In the genomic region with DNA sequence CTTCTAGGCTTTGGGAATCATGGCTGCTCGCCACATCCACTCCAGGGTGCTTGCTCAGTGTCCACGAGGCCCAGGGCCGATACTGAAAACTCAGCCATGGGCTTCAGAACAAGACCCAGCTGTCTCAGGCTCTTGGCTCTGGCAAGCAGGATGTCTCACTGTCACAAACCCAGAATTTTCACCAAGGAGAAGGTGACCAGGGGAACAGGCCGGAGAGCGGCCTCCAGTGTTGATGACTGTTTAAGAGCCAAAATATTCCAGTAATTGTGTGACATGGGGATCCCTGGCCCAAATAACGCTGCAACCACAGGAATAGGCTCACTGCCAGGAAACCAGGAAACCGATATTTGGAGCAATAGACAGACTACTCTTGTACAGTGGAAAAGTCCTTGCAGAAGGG, we compare ENCODE assay signal across 18 cellular contexts. TPM values are rescaled to one million over a fixed set of nuclear protein-coding genes. Genes with fewer than 3 reads are reported as not detected.
DNase-seq lines count a peak whose midpoint lies in the region; ATAC-seq and TF ChIP-seq lines count a peak whose summit lies in the region.
"Had no signal": no experiment of that assay in that cellular context is flagged by ENCODE, and none has a peak within 500 bp of the region (broad histone marks: within the 10 kb centered on the region; RNA-seq: fewer than 3 reads in every experiment).

No MANE protein-coding gene starts in this region.

- H3K36me3 ChIP-seq in GM23248 (ENCODE audit: low read depth): no peaks in the 10 kb centered on the region
- no peaks in the 10 kb centered on the region for H3K36me3 ChIP-seq in esophagus squamous epithelium
- H3K36me3 ChIP-seq in psoas muscle (ENCODE audit: insufficient read depth in 1 of 2, low read depth in 1 of 2): no peaks in the 10 kb centered on the region

- TF ChIP-seq CTCF in esophagus squamous epithelium (IDR thresholded peaks at IDR 0.05) (no peak), psoas muscle (IDR thresholded peaks at IDR 0.05) (no peak)

- H3K4me2 ChIP-seq in GM23248 (ENCODE audit: unreplicated experiment): no peak overlapping the region

- no peaks in the 10 kb centered on the region for H3F3A ChIP-seq in GM23248 (ENCODE audit: insufficient read depth)

- in situ Hi-C loops in GM23248 (cut with MboI): no loop called here

- intact Hi-C loops in esophagus squamous epithelium (cut with DNase I) (no loop called here), psoas muscle (cut with DNase I) (no loop called here)

- no peak overlapping the region for H3K9ac ChIP-seq in GM23248

- TF ChIP-seq POLR2A in esophagus squamous epithelium (IDR thresholded peaks at IDR 0.05): no peak

- no peaks in the 10 kb centered on the region for H3K9me2 ChIP-seq in GM23248 (ENCODE audit: insufficient read depth)

- no peaks in the 10 kb centered on the region; the same call in 1 of the 2 replicates for H3K4me1 ChIP-seq in GM23248 (ENCODE audit: insufficient read depth)
- H3K4me1 ChIP-seq in esophagus squamous epithelium: peaks cover 0 to 12% (median 0%) of the 10 kb centered on the region in 3 donors
- no peaks in the 10 kb centered on the region for H3K4me1 ChIP-seq in psoas muscle

- no peak overlapping the region for H2AFZ ChIP-seq in GM23248

- H3K27ac ChIP-seq in GM23248 (no peak overlapping the region), esophagus squamous epithelium (peak overlapping the region in 3 of 4 donors; percentile 25 to 54 (median 34)), psoas muscle (peak overlapping the region; percentile 30)
- H3K27ac ChIP-seq: C4-2B, HL-60 had no signal

- H3K9me3 ChIP-seq in GM23248 (ENCODE audit: low read depth) (no peaks in the 10 kb centered on the region), esophagus squamous epithelium (no peaks in the 10 kb centered on the region), psoas muscle (no peaks in the 10 kb centered on the region)

- WGBS in GM23248 (ENCODE audit: low coverage in 1 of 2, low lambda C conversion rate in 2 of 2, missing lambda C conversion rate in 2 of 2), 2 experiments: 24 to 34% methylated on average over 7 of the region's 7 CpGs
- WGBS in esophagus squamous epithelium, 2 donors: 33 to 92% methylated on average over 2 to 4 of the region's 7 CpGs
- 30 to 45% (median 39%) methylated on average over 7 of the region's 7 CpGs for WGBS in psoas muscle, 3 donors

- ATAC-seq in left lobe of liver (peak; percentile 4), psoas muscle (peak in 2 of 4 donors; percentile 10 to 51), GM21515 (IDR thresholded peaks at IDR 0.05; ENCODE audit: unreplicated experiment) (no peak), HG02840 (IDR thresholded peaks at IDR 0.05; ENCODE audit: low FRiP score, unreplicated experiment) (no peak)
- no peak for ATAC-seq in activated CD4-positive, CD25-positive, alpha-beta regulatory T cell treated with anti-CD3 and anti-CD28 coated beads, Interleukin-2, amount 50 U/mL, for 24 hours
- ATAC-seq: naive thymus-derived CD8-positive, alpha-beta T cell had no signal

- peak; percentile 7 for DNase-seq in GM23248
- DNase-seq in esophagus squamous epithelium (lab: John Stamatoyannopoulos, UW): no peak
- DNase-seq in left lobe of liver (ENCODE audit: low spot score): peak; percentile 60
- no peak for DNase-seq in psoas muscle
- DNase-seq in central memory CD4-positive, alpha-beta T cell: no peak
- DNase-seq: activated CD4-positive, alpha-beta T cell treated with anti-CD3 and anti-CD28 coated beads, Interleukin-2, amount 10 ng/mL, durations not matched to agents 24 days and 14 days; activated naive CD8-positive, alpha-beta T cell treated with anti-CD3 and anti-CD28 coated beads, Interleukin-2, amount 10 ng/mL, durations not matched to agents 7 days and 5 days; cortex of kidney; retina; T1000; trophoblast cell had no signal

- no peaks in the 10 kb centered on the region for H4K20me1 ChIP-seq in GM23248 (ENCODE audit: insufficient read depth)

- H3K27me3 ChIP-seq in GM23248 (replicated peaks; ENCODE audit: insufficient read depth): 0 out of 2 replicates have a peak, but pooled peaks cover 8% of the 10 kb centered on the region
- H3K27me3 ChIP-seq in esophagus squamous epithelium: no peaks in the 10 kb centered on the region
- H3K27me3 ChIP-seq in psoas muscle (ENCODE audit: insufficient read depth in 3 of 3, low read length in 2 of 3): peaks cover 0 to 1% (median 0%) of the 10 kb centered on the region in 3 donors

- H3K4me3 ChIP-seq in GM23248 (no peak overlapping the region), esophagus squamous epithelium (no peak overlapping the region), psoas muscle (no peak overlapping the region)

- H3K79me2 ChIP-seq in GM23248 (ENCODE audit: insufficient read depth): no peaks in the 10 kb centered on the region

RNA-seq across cellular contexts. Expression of gene SERPINA5, which starts 9.8 kb away (rescaled TPM):
- total RNA-seq in GM23248 (2014; rRNA removed; shearing (Covaris generic)): not detected in 2 replicates
- polyA plus RNA-seq in GM23248 (2016; fragmentation: Nextera tagmentation; extraction: Ambion mirVana): not detected in 2 replicates
- total RNA-seq in esophagus squamous epithelium: under 1 TPM in 3 of 4 donors, not detected in 1; 0.12 to 0.38 (median 0.35) TPM
- 216 TPM for total RNA-seq in left lobe of liver
- total RNA-seq in psoas muscle: 10 to 100 TPM in 3 of 4 donors, 1 to 10 TPM in 1; 7.2 to 59.7 (median 24.9) TPM
- polyA plus RNA-seq in psoas muscle: 100 to 1,000 TPM in 1 of 3 donors, 1 to 10 TPM in 2; 2.6 to 107 (median 4.2) TPM
- total RNA-seq: activated CD4-positive, alpha-beta T cell treated with anti-CD3 and anti-CD28 coated beads, Interleukin-2, amount 10 ng/mL, durations not matched to agents 24 days and 14 days; activated naive CD8-positive, alpha-beta T cell treated with anti-CD3 and anti-CD28 coated beads, Interleukin-2, amount 10 ng/mL, durations not matched to agents 7 days and 5 days; naive thymus-derived CD8-positive, alpha-beta T cell had no signal
- polyA plus RNA-seq: naive thymus-derived CD8-positive, alpha-beta T cell had no signal

RNA-seq across cellular contexts. Expression of gene SERPINA4, which starts 10.2 kb away (rescaled TPM):
- not detected in 2 replicates for total RNA-seq in GM23248 (2014; rRNA removed; shearing (Covaris generic))
- polyA plus RNA-seq in GM23248 (2016; fragmentation: Nextera tagmentation; extraction: Ambion mirVana) (not detected in 2 replicates), psoas muscle (not detected)
- total RNA-seq in esophagus squamous epithelium (not detected), left lobe of liver (186 TPM), psoas muscle (not detected)
- total RNA-seq: activated CD4-positive, alpha-beta T cell treated with anti-CD3 and anti-CD28 coated beads, Interleukin-2, amount 10 ng/mL, durations not matched to agents 24 days and 14 days; activated naive CD8-positive, alpha-beta T cell treated with anti-CD3 and anti-CD28 coated beads, Interleukin-2, amount 10 ng/mL, durations not matched to agents 7 days and 5 days; naive thymus-derived CD8-positive, alpha-beta T cell; SK-MEL-5 had no signal
- polyA plus RNA-seq: naive thymus-derived CD8-positive, alpha-beta T cell had no signal

RNA-seq across cellular contexts. Expression of gene SERPINA3, which starts 40.8 kb away (rescaled TPM):
- 0.89 and 1.1 TPM in 2 replicates for total RNA-seq in GM23248 (2014; rRNA removed; shearing (Covaris generic))
- polyA plus RNA-seq in GM23248 (2016; fragmentation: Nextera tagmentation; extraction: Ambion mirVana): 0.75 and 0.85 TPM in 2 replicates
- 100 to 1,000 TPM in 1 of 4 donors, 10 to 100 TPM in 2, 1 to 10 TPM in 1; 3.3 to 223 (median 54.8) TPM for total RNA-seq in esophagus squamous epithelium
- total RNA-seq in left lobe of liver: 7,311 TPM
- 1,000 to 10,000 TPM in 1 of 4 donors, 100 to 1,000 TPM in 1, 10 to 100 TPM in 1, 1 to 10 TPM in 1; 5.5 to 1,141 (median 125) TPM for total RNA-seq in psoas muscle
- 100 to 1,000 TPM in 2 of 3 donors, 10 to 100 TPM in 1; 45.7 to 360 (median 186) TPM for polyA plus RNA-seq in psoas muscle
- total RNA-seq: activated CD4-positive, alpha-beta T cell treated with anti-CD3 and anti-CD28 coated beads, Interleukin-2, amount 10 ng/mL, durations not matched to agents 24 days and 14 days; activated naive CD8-positive, alpha-beta T cell treated with anti-CD3 and anti-CD28 coated beads, Interleukin-2, amount 10 ng/mL, durations not matched to agents 7 days and 5 days; naive thymus-derived CD8-positive, alpha-beta T cell had no signal
- polyA plus RNA-seq: naive thymus-derived CD8-positive, alpha-beta T cell had no signal

Comparison
In these comparisons a context has a peak if more than half of its experiments do, and no peak if none do; other contexts are left out.
1. DNase-seq: peak in GM23248 (single experiment) and left lobe of liver (single experiment); none in esophagus squamous epithelium (single experiment), psoas muscle (0 of 2) and central memory CD4-positive, alpha-beta T cell (single experiment).
2. RNA of gene SERPINA4, which starts 10.2 kb away (total RNA-seq): 186 TPM in left lobe of liver (single experiment); not detected in GM23248, not detected in esophagus squamous epithelium and not detected in psoas muscle; every median in the first group is over 100 times any median in the second.